Comparison of ENCODE assay signal across 8 cellular contexts in genomic region chr6:25788305-25788922, GRCh38. TPM values are rescaled to one million over a fixed set of nuclear protein-coding genes. Genes with fewer than 3 reads are reported as not detected.
DNase-seq lines count a peak whose midpoint lies in the region; ATAC-seq and TF ChIP-seq lines count a peak whose summit lies in the region.

No MANE protein-coding gene starts in this region.

- peak; percentile 62 for TF ChIP-seq CTCF in AG04450 (IDR thresholded peaks at IDR 0.05; ENCODE audit: low read depth, low read length)
- TF ChIP-seq CTCF in GM10266 (IDR thresholded peaks at IDR 0.05; ENCODE audit: control insufficient read depth, insufficient read depth, low read depth, missing control alignments): peak; percentile 46

- H3K4me3 ChIP-seq in AG04450 (ENCODE audit: low read depth, low read length): no peak overlapping the region

- DNase-seq in AG04450 (ENCODE audit: low read depth, low spot score) (peak; percentile 13), GM10266 (ENCODE audit: extremely low spot score) (peak; percentile 24), NCI-H69 (lab: John Stamatoyannopoulos, UW) (peak; percentile 70), activated T-cell treated with anti-CD3 and anti-CD28 coated beads for 48 hours (ENCODE audit: low read depth) (peak; percentile 16), glomerular endothelial cell (ENCODE audit: extremely low read depth, low read depth, low spot score) (peak; percentile 20), T1000 (lab: John Stamatoyannopoulos, UW) (no peak)
- DNase-seq in stimulated activated CD4-positive, alpha-beta T cell treated with anti-CD3 and anti-CD28 coated beads, Interleukin-12 subunit alpha, Interleukin-12 subunit beta, amount 100 ng/mL, for 4 hours: peak; percentile 19

- POLR2A ChIA-PET in AG04450 (lab: Yijun Ruan, JAX): no interaction called here

- H3K27ac ChIP-seq in AG04450 (ENCODE audit: low read depth, low read length): no peak overlapping the region

- CTCF ChIA-PET in AG04450 (lab: Charles Lee): interaction anchor here (0.6 to 4.4 kb wide), 20 partner anchors 14 to 231 kb away, joined by 3 to 61 read pairs (median 4); no protein-coding TSS in a partner anchor

- no peak for ATAC-seq in HG03135 (IDR thresholded peaks at IDR 0.05; ENCODE audit: unreplicated experiment)

- no peaks in the 10 kb centered on the region for H3K9me3 ChIP-seq in AG04450 (ENCODE audit: control insufficient read depth, insufficient read depth, low read length)

- no peaks in the 10 kb centered on the region for H3K27me3 ChIP-seq in AG04450 (ENCODE audit: control insufficient read depth, insufficient read depth, low read length)

RNA-seq across cellular contexts. Expression of gene SLC17A4, which starts 33.9 kb away (rescaled TPM):
- polyA plus RNA-seq in AG04450 (2011; rRNA removed): not detected in 2 replicates
- not detected in 2 replicates for polyA minus RNA-seq in AG04450 (2011; rRNA and poly(A)+ RNA removed)
- not detected in 2 replicates for total RNA-seq in glomerular endothelial cell

RNA-seq across cellular contexts. Expression of gene SLC17A1, which starts 43.4 kb away (rescaled TPM):
- not detected in 2 replicates for polyA plus RNA-seq in AG04450 (2011; rRNA removed)
- not detected in 2 replicates for polyA minus RNA-seq in AG04450 (2011; rRNA and poly(A)+ RNA removed)
- not detected in 2 replicates for total RNA-seq in glomerular endothelial cell
